ENCODE assay signal across 13 cellular contexts in genomic region chr10:25382029-25382810, GRCh38.
"Had no signal": no experiment of that assay in that cellular context is flagged by ENCODE, and none has a peak within 500 bp of the region (broad histone marks: within the 10 kb centered on the region; RNA-seq: fewer than 3 reads in every experiment).

No MANE protein-coding gene starts in this region.

- H3K4me3 ChIP-seq: upper lobe of right lung had no signal

- H3K4me1 Mint-ChIP-seq: activated CD4-positive, alpha-beta T cell treated with anti-CD3 and anti-CD28 coated beads, Interleukin-2, amount 10 ng/mL, durations not matched to agents 7 days and 5 days; activated T-helper 17 cell treated with anti-CD3 and anti-CD28 coated beads, Interleukin-2, amount 50 U/mL, for 72 hours had no signal

- H3K27me3 Mint-ChIP-seq: activated CD4-positive, alpha-beta T cell treated with anti-CD3 and anti-CD28 coated beads, Interleukin-2, amount 10 ng/mL, durations not matched to agents 7 days and 5 days; activated T-helper 17 cell treated with anti-CD3 and anti-CD28 coated beads, Interleukin-2, amount 50 U/mL, for 72 hours; natural killer cell treated with Interleukin-12 subunit alpha and Interleukin-12 subunit beta and Interleukin-15 and Interleukin-18, amount 100 ng/mL, for 72 hours had no signal

- H3K27ac ChIP-seq: upper lobe of right lung had no signal

- H3K9me2 ChIP-seq: SK-N-SH had no signal

- H3K27ac Mint-ChIP-seq: activated CD4-positive, alpha-beta T cell treated with anti-CD3 and anti-CD28 coated beads, Interleukin-2, amount 10 ng/mL, durations not matched to agents 7 days and 5 days; activated naive CD4-positive, alpha-beta T cell treated with anti-CD3 and anti-CD28 coated beads for 36 hours; activated T-helper 17 cell treated with anti-CD3 and anti-CD28 coated beads, Interleukin-2, amount 50 U/mL, for 72 hours; natural killer cell treated with Interleukin-12 subunit alpha and Interleukin-12 subunit beta and Interleukin-15 and Interleukin-18, amount 100 ng/mL, for 72 hours had no signal

- H3K27me3 ChIP-seq: upper lobe of right lung had no signal

- H3K4me3 Mint-ChIP-seq: activated CD4-positive, alpha-beta T cell treated with anti-CD3 and anti-CD28 coated beads, Interleukin-2, amount 10 ng/mL, durations not matched to agents 7 days and 5 days; activated naive CD4-positive, alpha-beta T cell treated with anti-CD3 and anti-CD28 coated beads for 36 hours; activated T-helper 17 cell treated with anti-CD3 and anti-CD28 coated beads, Interleukin-2, amount 50 U/mL, for 72 hours; natural killer cell treated with Interleukin-12 subunit alpha and Interleukin-12 subunit beta and Interleukin-15 and Interleukin-18, amount 100 ng/mL, for 72 hours had no signal

- H3K36me3 Mint-ChIP-seq: natural killer cell treated with Interleukin-12 subunit alpha and Interleukin-12 subunit beta and Interleukin-15 and Interleukin-18, amount 100 ng/mL, for 72 hours had no signal

- H3K36me3 ChIP-seq: upper lobe of right lung had no signal

- H3K4me2 ChIP-seq: SK-N-SH had no signal

- DNase-seq: activated CD4-positive, alpha-beta T cell treated with anti-CD3 and anti-CD28 coated beads, Interleukin-2, amount 10 ng/mL, durations not matched to agents 7 days and 5 days; activated CD4-positive, CD25-positive, alpha-beta regulatory T cell; activated naive CD4-positive, alpha-beta T cell treated with anti-CD3 and anti-CD28 coated beads for 36 hours; activated T-cell treated with anti-CD3 and anti-CD28 coated beads for 4 hours; amniotic stem cell; hippocampal formation; left cardiac atrium; SK-N-SH; stimulated activated CD4-positive, alpha-beta T cell treated with anti-CD3 and anti-CD28 coated beads, Interleukin-2, amount 100 ng/mL, for 48 hours; stimulated activated naive CD8-positive, alpha-beta T cell treated with anti-CD3 and anti-CD28 coated beads, Interleukin-15, Interleukin-2, amounts not matched to agents 100 U/mL and 50 U/mL, for 24 hours; upper lobe of right lung had no signal

- H3K4me1 ChIP-seq: upper lobe of right lung had no signal

- ATAC-seq: activated T-helper 17 cell treated with anti-CD3 and anti-CD28 coated beads, Interleukin-2, amount 50 U/mL, for 72 hours; natural killer cell treated with Interleukin-12 subunit alpha and Interleukin-12 subunit beta and Interleukin-15 and Interleukin-18, amount 100 ng/mL, for 72 hours; stimulated activated naive CD8-positive, alpha-beta T cell treated with anti-CD3 and anti-CD28 coated beads, Interleukin-15, Interleukin-2, amounts not matched to agents 100 U/mL and 50 U/mL, for 24 hours; upper lobe of right lung had no signal
